ENCODE assay signal across 1 cellular context in the genomic region with DNA sequence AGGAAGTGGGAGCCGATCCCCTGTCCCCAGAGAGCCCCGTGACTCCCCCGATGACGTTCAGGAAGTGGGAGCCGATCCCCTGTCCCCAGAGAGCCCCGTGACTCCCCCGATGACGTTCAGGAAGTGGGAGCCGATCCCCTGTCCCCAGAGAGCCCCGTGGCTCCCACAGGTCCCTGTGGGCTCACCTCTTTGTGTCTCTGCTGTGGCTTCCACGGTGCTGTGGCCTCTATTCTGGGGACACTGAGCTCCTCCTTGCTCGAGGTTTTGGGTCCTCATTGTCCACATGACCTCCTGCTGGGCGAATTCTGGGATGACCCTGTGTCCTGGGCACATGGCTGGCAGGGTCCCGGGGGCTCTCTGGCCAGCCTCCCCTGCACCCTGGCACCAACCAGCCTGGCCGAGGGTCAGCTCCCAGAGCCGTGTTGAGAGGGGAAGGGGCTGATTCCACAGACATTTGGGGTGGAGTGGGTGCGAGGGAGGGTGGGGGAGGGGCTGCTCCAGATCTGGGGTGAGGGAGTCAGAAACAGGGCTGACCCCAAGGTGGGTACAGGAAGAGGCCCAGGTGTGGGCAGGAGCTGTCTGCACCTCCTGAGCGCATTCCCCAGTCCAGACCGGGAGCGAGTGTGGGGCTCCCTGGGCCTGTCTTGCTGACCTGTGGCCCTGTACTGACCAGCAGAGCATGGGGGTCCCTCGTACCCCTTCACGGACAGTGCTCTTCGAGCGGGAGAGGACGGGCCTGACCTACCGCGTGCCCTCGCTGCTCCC.
TF ChIP-seq lines count a peak whose summit lies in the region.

No MANE protein-coding gene starts in this region.

TF ChIP-seq in GM12878, 131 proteins besides CTCF, POLR2A, EP300 and RAD21 (continued from another document and continues in another):
- TF ChIP-seq, protein P1, sequence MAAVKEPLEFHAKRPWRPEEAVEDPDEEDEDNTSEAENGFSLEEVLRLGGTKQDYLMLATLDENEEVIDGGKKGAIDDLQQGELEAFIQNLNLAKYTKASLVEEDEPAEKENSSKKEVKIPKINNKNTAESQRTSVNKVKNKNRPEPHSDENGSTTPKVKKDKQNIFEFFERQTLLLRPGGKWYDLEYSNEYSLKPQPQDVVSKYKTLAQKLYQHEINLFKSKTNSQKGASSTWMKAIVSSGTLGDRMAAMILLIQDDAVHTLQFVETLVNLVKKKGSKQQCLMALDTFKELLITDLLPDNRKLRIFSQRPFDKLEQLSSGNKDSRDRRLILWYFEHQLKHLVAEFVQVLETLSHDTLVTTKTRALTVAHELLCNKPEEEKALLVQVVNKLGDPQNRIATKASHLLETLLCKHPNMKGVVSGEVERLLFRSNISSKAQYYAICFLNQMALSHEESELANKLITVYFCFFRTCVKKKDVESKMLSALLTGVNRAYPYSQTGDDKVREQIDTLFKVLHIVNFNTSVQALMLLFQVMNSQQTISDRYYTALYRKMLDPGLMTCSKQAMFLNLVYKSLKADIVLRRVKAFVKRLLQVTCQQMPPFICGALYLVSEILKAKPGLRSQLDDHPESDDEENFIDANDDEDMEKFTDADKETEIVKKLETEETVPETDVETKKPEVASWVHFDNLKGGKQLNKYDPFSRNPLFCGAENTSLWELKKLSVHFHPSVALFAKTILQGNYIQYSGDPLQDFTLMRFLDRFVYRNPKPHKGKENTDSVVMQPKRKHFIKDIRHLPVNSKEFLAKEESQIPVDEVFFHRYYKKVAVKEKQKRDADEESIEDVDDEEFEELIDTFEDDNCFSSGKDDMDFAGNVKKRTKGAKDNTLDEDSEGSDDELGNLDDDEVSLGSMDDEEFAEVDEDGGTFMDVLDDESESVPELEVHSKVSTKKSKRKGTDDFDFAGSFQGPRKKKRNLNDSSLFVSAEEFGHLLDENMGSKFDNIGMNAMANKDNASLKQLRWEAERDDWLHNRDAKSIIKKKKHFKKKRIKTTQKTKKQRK (IDR thresholded peaks at IDR 0.05; ENCODE audit: low read depth, low read length), result no peak
- TF ChIP-seq HCFC1 (IDR thresholded peaks at IDR 0.05; ENCODE audit: low read length), result no peak
- TF ChIP-seq, protein P2, sequence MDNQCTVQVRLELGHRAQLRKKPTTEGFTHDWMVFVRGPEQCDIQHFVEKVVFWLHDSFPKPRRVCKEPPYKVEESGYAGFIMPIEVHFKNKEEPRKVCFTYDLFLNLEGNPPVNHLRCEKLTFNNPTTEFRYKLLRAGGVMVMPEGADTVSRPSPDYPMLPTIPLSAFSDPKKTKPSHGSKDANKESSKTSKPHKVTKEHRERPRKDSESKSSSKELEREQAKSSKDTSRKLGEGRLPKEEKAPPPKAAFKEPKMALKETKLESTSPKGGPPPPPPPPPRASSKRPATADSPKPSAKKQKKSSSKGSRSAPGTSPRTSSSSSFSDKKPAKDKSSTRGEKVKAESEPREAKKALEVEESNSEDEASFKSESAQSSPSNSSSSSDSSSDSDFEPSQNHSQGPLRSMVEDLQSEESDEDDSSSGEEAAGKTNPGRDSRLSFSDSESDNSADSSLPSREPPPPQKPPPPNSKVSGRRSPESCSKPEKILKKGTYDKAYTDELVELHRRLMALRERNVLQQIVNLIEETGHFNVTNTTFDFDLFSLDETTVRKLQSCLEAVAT (IDR thresholded peaks at IDR 0.05), result 0 out of 2 replicates have a peak, but pooled peaks have one; percentile 40
- TF ChIP-seq BCL11A (IDR thresholded peaks at IDR 0.05; ENCODE audit: low read depth, low read length), result peak; percentile 77; the same call in 1 of the 2 replicates
- TF ChIP-seq, protein P3, sequence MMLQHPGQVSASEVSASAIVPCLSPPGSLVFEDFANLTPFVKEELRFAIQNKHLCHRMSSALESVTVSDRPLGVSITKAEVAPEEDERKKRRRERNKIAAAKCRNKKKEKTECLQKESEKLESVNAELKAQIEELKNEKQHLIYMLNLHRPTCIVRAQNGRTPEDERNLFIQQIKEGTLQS (IDR thresholded peaks at IDR 0.05; ENCODE audit: borderline replicate concordance, extremely low read depth, low read depth, low read length), result no peak
- no peak for TF ChIP-seq NFXL1 (IDR thresholded peaks at IDR 0.05; ENCODE audit: borderline replicate concordance)
- TF ChIP-seq, protein P4, sequence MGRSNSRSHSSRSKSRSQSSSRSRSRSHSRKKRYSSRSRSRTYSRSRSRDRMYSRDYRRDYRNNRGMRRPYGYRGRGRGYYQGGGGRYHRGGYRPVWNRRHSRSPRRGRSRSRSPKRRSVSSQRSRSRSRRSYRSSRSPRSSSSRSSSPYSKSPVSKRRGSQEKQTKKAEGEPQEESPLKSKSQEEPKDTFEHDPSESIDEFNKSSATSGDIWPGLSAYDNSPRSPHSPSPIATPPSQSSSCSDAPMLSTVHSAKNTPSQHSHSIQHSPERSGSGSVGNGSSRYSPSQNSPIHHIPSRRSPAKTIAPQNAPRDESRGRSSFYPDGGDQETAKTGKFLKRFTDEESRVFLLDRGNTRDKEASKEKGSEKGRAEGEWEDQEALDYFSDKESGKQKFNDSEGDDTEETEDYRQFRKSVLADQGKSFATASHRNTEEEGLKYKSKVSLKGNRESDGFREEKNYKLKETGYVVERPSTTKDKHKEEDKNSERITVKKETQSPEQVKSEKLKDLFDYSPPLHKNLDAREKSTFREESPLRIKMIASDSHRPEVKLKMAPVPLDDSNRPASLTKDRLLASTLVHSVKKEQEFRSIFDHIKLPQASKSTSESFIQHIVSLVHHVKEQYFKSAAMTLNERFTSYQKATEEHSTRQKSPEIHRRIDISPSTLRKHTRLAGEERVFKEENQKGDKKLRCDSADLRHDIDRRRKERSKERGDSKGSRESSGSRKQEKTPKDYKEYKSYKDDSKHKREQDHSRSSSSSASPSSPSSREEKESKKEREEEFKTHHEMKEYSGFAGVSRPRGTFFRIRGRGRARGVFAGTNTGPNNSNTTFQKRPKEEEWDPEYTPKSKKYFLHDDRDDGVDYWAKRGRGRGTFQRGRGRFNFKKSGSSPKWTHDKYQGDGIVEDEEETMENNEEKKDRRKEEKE (IDR thresholded peaks at IDR 0.05), result no peak
- no peak for TF ChIP-seq TCF12 (IDR thresholded peaks at IDR 0.05; ENCODE audit: low read depth, low read length)
- TF ChIP-seq SMC3 (IDR thresholded peaks at IDR 0.05; ENCODE audit: borderline replicate concordance, low read length), result no peak
- no peak for TF ChIP-seq BMI1 (IDR thresholded peaks at IDR 0.05; ENCODE audit: borderline replicate concordance)
- TF ChIP-seq, protein P5, sequence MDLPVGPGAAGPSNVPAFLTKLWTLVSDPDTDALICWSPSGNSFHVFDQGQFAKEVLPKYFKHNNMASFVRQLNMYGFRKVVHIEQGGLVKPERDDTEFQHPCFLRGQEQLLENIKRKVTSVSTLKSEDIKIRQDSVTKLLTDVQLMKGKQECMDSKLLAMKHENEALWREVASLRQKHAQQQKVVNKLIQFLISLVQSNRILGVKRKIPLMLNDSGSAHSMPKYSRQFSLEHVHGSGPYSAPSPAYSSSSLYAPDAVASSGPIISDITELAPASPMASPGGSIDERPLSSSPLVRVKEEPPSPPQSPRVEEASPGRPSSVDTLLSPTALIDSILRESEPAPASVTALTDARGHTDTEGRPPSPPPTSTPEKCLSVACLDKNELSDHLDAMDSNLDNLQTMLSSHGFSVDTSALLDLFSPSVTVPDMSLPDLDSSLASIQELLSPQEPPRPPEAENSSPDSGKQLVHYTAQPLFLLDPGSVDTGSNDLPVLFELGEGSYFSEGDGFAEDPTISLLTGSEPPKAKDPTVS (IDR thresholded peaks at IDR 0.05; ENCODE audit: low read depth, low read length), result no peak
- TF ChIP-seq ZSCAN29 (IDR thresholded peaks at IDR 0.05), result no peak
- no peak for TF ChIP-seq ZNF217 (IDR thresholded peaks at IDR 0.05)
- TF ChIP-seq, protein P6, sequence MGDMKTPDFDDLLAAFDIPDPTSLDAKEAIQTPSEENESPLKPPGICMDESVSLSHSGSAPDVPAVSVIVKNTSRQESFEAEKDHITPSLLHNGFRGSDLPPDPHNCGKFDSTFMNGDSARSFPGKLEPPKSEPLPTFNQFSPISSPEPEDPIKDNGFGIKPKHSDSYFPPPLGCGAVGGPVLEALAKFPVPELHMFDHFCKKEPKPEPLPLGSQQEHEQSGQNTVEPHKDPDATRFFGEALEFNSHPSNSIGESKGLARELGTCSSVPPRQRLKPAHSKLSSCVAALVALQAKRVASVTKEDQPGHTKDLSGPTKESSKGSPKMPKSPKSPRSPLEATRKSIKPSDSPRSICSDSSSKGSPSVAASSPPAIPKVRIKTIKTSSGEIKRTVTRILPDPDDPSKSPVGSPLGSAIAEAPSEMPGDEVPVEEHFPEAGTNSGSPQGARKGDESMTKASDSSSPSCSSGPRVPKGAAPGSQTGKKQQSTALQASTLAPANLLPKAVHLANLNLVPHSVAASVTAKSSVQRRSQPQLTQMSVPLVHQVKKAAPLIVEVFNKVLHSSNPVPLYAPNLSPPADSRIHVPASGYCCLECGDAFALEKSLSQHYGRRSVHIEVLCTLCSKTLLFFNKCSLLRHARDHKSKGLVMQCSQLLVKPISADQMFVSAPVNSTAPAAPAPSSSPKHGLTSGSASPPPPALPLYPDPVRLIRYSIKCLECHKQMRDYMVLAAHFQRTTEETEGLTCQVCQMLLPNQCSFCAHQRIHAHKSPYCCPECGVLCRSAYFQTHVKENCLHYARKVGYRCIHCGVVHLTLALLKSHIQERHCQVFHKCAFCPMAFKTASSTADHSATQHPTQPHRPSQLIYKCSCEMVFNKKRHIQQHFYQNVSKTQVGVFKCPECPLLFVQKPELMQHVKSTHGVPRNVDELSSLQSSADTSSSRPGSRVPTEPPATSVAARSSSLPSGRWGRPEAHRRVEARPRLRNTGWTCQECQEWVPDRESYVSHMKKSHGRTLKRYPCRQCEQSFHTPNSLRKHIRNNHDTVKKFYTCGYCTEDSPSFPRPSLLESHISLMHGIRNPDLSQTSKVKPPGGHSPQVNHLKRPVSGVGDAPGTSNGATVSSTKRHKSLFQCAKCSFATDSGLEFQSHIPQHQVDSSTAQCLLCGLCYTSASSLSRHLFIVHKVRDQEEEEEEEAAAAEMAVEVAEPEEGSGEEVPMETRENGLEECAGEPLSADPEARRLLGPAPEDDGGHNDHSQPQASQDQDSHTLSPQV (IDR thresholded peaks at IDR 0.05), result 0 out of 2 replicates have a peak, but pooled peaks have one; percentile 43
- no peak for TF ChIP-seq STAT3 (IDR thresholded peaks at IDR 0.05; ENCODE audit: low read depth, low read length)
- peak; percentile 81 for TF ChIP-seq SP1 (IDR thresholded peaks at IDR 0.05; ENCODE audit: low read depth, low read length)
- TF ChIP-seq JUND (IDR thresholded peaks at IDR 0.05; ENCODE audit: low read depth, low read length), result no peak
- no peak for TF ChIP-seq POLR2AphosphoS2 (IDR thresholded peaks at IDR 0.05; ENCODE audit: low read depth, low read length)
- TF ChIP-seq STAT1 (conservative IDR thresholded peaks at IDR 0.05), result no peak
- 0 out of 2 replicates have a peak, but pooled peaks have one; percentile 32 for TF ChIP-seq CREM (IDR thresholded peaks at IDR 0.05; ENCODE audit: low read depth)
- no peak for TF ChIP-seq MEF2A (IDR thresholded peaks at IDR 0.05; ENCODE audit: insufficient read depth, low read depth, low read length)
- TF ChIP-seq RBBP5 (conservative IDR thresholded peaks at IDR 0.05), result no peak
- TF ChIP-seq ZNF207 (IDR thresholded peaks at IDR 0.05; ENCODE audit: borderline replicate concordance), result no peak
- TF ChIP-seq, protein P7, sequence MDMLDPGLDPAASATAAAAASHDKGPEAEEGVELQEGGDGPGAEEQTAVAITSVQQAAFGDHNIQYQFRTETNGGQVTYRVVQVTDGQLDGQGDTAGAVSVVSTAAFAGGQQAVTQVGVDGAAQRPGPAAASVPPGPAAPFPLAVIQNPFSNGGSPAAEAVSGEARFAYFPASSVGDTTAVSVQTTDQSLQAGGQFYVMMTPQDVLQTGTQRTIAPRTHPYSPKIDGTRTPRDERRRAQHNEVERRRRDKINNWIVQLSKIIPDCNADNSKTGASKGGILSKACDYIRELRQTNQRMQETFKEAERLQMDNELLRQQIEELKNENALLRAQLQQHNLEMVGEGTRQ (IDR thresholded peaks at IDR 0.05; ENCODE audit: borderline replicate concordance, low read depth, low read length), result no peak
- peak; percentile 72 to 81 for TF ChIP-seq BHLHE40 (IDR thresholded peaks at IDR 0.05; ENCODE audit: borderline replicate concordance in 1 of 2, low read depth in 2 of 2, low read length in 1 of 2)
- peak; percentile 80 to 86 for TF ChIP-seq IKZF2 (IDR thresholded peaks at IDR 0.05)
- TF ChIP-seq ZNF622 (IDR thresholded peaks at IDR 0.05), result no peak
- no peak for TF ChIP-seq SRF (IDR thresholded peaks at IDR 0.05; ENCODE audit: low read depth in 2 of 2, low read length in 2 of 2)
- TF ChIP-seq, protein P8, sequence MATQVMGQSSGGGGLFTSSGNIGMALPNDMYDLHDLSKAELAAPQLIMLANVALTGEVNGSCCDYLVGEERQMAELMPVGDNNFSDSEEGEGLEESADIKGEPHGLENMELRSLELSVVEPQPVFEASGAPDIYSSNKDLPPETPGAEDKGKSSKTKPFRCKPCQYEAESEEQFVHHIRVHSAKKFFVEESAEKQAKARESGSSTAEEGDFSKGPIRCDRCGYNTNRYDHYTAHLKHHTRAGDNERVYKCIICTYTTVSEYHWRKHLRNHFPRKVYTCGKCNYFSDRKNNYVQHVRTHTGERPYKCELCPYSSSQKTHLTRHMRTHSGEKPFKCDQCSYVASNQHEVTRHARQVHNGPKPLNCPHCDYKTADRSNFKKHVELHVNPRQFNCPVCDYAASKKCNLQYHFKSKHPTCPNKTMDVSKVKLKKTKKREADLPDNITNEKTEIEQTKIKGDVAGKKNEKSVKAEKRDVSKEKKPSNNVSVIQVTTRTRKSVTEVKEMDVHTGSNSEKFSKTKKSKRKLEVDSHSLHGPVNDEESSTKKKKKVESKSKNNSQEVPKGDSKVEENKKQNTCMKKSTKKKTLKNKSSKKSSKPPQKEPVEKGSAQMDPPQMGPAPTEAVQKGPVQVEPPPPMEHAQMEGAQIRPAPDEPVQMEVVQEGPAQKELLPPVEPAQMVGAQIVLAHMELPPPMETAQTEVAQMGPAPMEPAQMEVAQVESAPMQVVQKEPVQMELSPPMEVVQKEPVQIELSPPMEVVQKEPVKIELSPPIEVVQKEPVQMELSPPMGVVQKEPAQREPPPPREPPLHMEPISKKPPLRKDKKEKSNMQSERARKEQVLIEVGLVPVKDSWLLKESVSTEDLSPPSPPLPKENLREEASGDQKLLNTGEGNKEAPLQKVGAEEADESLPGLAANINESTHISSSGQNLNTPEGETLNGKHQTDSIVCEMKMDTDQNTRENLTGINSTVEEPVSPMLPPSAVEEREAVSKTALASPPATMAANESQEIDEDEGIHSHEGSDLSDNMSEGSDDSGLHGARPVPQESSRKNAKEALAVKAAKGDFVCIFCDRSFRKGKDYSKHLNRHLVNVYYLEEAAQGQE (IDR thresholded peaks at IDR 0.05; ENCODE audit: low read depth, low read length), result no peak
- no peak for TF ChIP-seq NR2C1 (IDR thresholded peaks at IDR 0.05)
- TF ChIP-seq CEBPB (IDR thresholded peaks at IDR 0.05; ENCODE audit: borderline replicate concordance in 1 of 2, low read depth in 2 of 2, low read length in 2 of 2), result no peak
- TF ChIP-seq, protein P9, sequence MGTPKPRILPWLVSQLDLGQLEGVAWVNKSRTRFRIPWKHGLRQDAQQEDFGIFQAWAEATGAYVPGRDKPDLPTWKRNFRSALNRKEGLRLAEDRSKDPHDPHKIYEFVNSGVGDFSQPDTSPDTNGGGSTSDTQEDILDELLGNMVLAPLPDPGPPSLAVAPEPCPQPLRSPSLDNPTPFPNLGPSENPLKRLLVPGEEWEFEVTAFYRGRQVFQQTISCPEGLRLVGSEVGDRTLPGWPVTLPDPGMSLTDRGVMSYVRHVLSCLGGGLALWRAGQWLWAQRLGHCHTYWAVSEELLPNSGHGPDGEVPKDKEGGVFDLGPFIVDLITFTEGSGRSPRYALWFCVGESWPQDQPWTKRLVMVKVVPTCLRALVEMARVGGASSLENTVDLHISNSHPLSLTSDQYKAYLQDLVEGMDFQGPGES (IDR thresholded peaks at IDR 0.05), result no peak
- TF ChIP-seq RB1 (IDR thresholded peaks at IDR 0.05; ENCODE audit: borderline replicate concordance), result 0 out of 2 replicates have a peak, but pooled peaks have one; percentile 19
